Comparison of ENCODE assay signal across 1 cellular context in genomic region chr12:49323524-49324097, GRCh38.
TF ChIP-seq lines count a peak whose summit lies in the region.

No MANE protein-coding gene starts in this region.

TF ChIP-seq in IMR-90, 13 proteins besides CTCF, POLR2A, EP300 and RAD21 (continued from another document):
- TF ChIP-seq ELK1 (IDR thresholded peaks at IDR 0.05; ENCODE audit: borderline replicate concordance, low read depth, low read length): no peak
- TF ChIP-seq MAZ (IDR thresholded peaks at IDR 0.05; ENCODE audit: borderline replicate concordance, low read depth, low read length): no peak
- no peak for TF ChIP-seq MAFK (IDR thresholded peaks at IDR 0.05; ENCODE audit: low read depth, low read length)
- no peak for TF ChIP-seq FOS (IDR thresholded peaks at IDR 0.05; ENCODE audit: low read depth, low read length)
- no peak for TF ChIP-seq USF2 (IDR thresholded peaks at IDR 0.05; ENCODE audit: low read depth, low read length)
